9 cellular contexts compared by ENCODE assay signal in the genomic region with DNA sequence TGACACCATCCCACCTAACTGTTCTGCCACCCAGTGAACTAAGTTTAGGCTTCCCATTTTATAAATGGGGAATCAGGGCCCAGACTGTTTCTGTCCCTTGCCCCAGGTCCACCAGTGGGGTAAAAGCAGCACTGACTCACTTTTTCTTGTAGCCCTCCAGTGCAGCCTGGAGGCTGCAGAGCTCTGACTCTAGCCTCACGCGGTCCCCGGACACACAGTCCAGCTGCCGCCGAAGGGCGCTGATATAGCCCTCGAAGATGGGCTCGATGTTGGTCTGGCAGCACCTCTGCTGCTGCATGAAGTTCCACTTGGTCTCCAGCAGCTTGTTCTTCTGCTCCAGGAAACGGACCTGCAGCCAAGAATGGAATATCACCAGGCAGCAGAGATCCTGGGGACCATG. TPM values are rescaled to one million over a fixed set of nuclear protein-coding genes. Genes with fewer than 3 reads are reported as not detected.
"Had no signal": no experiment of that assay in that cellular context is flagged by ENCODE, and none has a peak within 500 bp of the region (broad histone marks: within the 10 kb centered on the region; RNA-seq: fewer than 3 reads in every experiment).

No MANE protein-coding gene starts in this region.

- H3K4me3 Mint-ChIP-seq: H9 had no signal

- DNase-seq: GM23248, H9, HCEC 1CT, IMR-90, KG1 had no signal

- H2AFZ ChIP-seq: GM23248 had no signal

- FAIRE-seq: K562 had no signal

- H3K4me3 ChIP-seq: GM23248, K562 had no signal

- ATAC-seq: K562 had no signal

- H3K27ac ChIP-seq: GM23248, HL-60 had no signal

- H3K9ac ChIP-seq: GM23248 had no signal

RNA-seq across cellular contexts. Expression of a gene that starts 2.6 kb away (rescaled TPM):
- total RNA-seq: GM23248, H4, H9, HT1080, IMR-90, K562 had no signal
- polyA plus RNA-seq: GM23248, IMR-90, K562 had no signal

RNA-seq across cellular contexts. Expression of a gene that starts 18.1 kb away (rescaled TPM):
- total RNA-seq: GM23248, H4, H9, HT1080, IMR-90, K562 had no signal
- polyA plus RNA-seq: GM23248, IMR-90, K562 had no signal

RNA-seq across cellular contexts. Expression of a gene that starts 30.6 kb away (rescaled TPM):
- total RNA-seq: GM23248, H9, HT1080, IMR-90, K562 had no signal
- polyA plus RNA-seq: GM23248, IMR-90, K562 had no signal

RNA-seq across cellular contexts. Expression of a gene that starts 36.3 kb away (rescaled TPM):
- total RNA-seq: GM23248, H4, H9, HT1080, IMR-90, K562 had no signal
- polyA plus RNA-seq: GM23248, IMR-90, K562 had no signal

RNA-seq across cellular contexts. Expression of a gene that starts 48.4 kb away (rescaled TPM):
- total RNA-seq: GM23248, H4, H9, HT1080, IMR-90, K562 had no signal
- polyA plus RNA-seq: GM23248, IMR-90, K562 had no signal
